9 cellular contexts compared by ENCODE assay signal in the genomic region with DNA sequence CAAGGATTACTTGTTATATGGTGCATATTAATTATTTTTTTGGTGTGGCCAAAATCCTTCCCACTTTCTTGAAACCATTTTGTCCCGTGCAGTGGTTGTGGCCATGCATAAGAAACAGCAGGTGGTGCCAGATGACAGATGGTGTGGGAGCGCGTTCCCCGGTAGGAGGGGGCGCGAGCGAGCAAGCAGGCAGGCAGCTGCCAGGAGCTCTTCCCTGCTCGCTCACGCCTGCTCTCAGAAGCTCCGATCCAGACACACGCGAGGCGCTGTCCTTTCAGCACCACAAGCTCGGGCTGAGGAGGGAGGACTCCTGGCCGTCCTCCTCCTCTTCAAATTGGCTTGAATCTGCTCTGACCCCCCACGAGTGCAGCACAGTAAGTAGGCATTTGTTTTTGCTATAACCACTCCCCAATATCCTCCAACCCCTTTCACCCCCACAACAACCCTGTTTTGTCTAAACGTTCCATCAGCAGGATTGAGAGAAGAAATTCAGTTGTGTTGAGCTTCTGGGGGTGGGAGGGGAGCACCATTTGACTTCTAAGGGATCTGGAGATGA. TPM values are rescaled to one million over a fixed set of nuclear protein-coding genes. Genes with fewer than 3 reads are reported as not detected.
DNase-seq lines count a peak whose midpoint lies in the region; ATAC-seq and TF ChIP-seq lines count a peak whose summit lies in the region.
"Had no signal": no experiment of that assay in that cellular context is flagged by ENCODE, and none has a peak within 500 bp of the region (broad histone marks: within the 10 kb centered on the region; RNA-seq: fewer than 3 reads in every experiment).

A gene (plus strand): TSS at position 237 of the 556 bp plus-strand sequence. CDS start 1,050 bp downstream, outside the sequence.

- WGBS in spleen, 5 donors = 2 to 7% (median 5%) methylated on average over 15 to 17 of the region's 17 CpGs
- 3 to 5% methylated on average over 17 of the region's 17 CpGs for WGBS in sigmoid colon, 2 donors

- peak; percentile 95 for ATAC-seq in GM21825 (IDR thresholded peaks at IDR 0.05; ENCODE audit: unreplicated experiment)

- peaks cover 19% of the 10 kb centered on the region for H3K27me3 Mint-ChIP-seq in brain

- H3K4me3 Mint-ChIP-seq in brain = peak within 1 kb of the TSS; percentile 84 to 96 (median 89)
- H3K4me3 Mint-ChIP-seq: dendritic cell treated with granulocyte-macrophage colony-stimulating factor and Interleukin-4, amounts not matched to agents 40 ng/mL and 50 ng/mL, for 4 days had no signal

- peaks cover 25% of the 10 kb centered on the region for H3K36me3 Mint-ChIP-seq in brain

- no peaks in the 10 kb centered on the region for H3F3A ChIP-seq in OCI-LY1 (ENCODE audit: insufficient read depth, low read length)

- H3K9ac ChIP-seq in Karpas-422 (ENCODE audit: low read length) (no peak within 1 kb of the TSS), OCI-LY1 (ENCODE audit: low read length) (no peak within 1 kb of the TSS)

- intact Hi-C loops in spleen (cut with DNase I; ENCODE audit: low total_unique reads) = loop anchor here (5.0 kb wide), 1 partner anchor 267 kb away; no protein-coding TSS in a partner anchor
- intact Hi-C loops in sigmoid colon (cut with DNase I) = no loop called here

- H3K27me3 ChIP-seq in Karpas-422 (ENCODE audit: low read length) (no peaks in the 10 kb centered on the region), OCI-LY1 (ENCODE audit: insufficient read depth, low read length) (no peaks in the 10 kb centered on the region), spleen (replicated peaks in 1 of 7) (peaks cover 0 to 59% (median 0%) of the 10 kb centered on the region in 7 donors), sigmoid colon (peaks cover 0 to 7% (median 0%) of the 10 kb centered on the region in 3 donors)

- DNase-seq in GM04504 (ENCODE audit: low read depth) (peak; percentile 11), Karpas-422 (peak; percentile 92), iPS DF 19.7 (ENCODE audit: low read depth, low spot score) (peak; percentile 80), spleen (no peak), sigmoid colon (no peak)

- H3K27ac ChIP-seq in Karpas-422 (ENCODE audit: low read length) = no peak within 1 kb of the TSS
- no peak within 1 kb of the TSS for H3K27ac ChIP-seq in OCI-LY1 (ENCODE audit: low read depth, low read length, poor library complexity, severe bottlenecking)
- H3K27ac ChIP-seq in spleen = no peak within 1 kb of the TSS
- no peak within 1 kb of the TSS for H3K27ac ChIP-seq in sigmoid colon

- no peaks in the 10 kb centered on the region for H3K9me3 ChIP-seq in Karpas-422 (ENCODE audit: low read length)
- H3K9me3 ChIP-seq in OCI-LY1 (ENCODE audit: low read length) = no peaks in the 10 kb centered on the region
- no peaks in the 10 kb centered on the region for H3K9me3 ChIP-seq in spleen
- no peaks in the 10 kb centered on the region for H3K9me3 ChIP-seq in sigmoid colon

- H3K4me1 ChIP-seq in Karpas-422 (ENCODE audit: low read length) (no peaks in the 10 kb centered on the region), OCI-LY1 (ENCODE audit: insufficient read depth, low read length, severe bottlenecking) (no peaks in the 10 kb centered on the region), spleen (no peaks in the 10 kb centered on the region), sigmoid colon (no peaks in the 10 kb centered on the region)

- H3K9me2 ChIP-seq in Karpas-422 (replicated peaks; ENCODE audit: insufficient read depth, low read length) (no peaks in the 10 kb centered on the region), OCI-LY1 (ENCODE audit: low read depth, low read length) (no peaks in the 10 kb centered on the region)

- H4K20me1 ChIP-seq in Karpas-422 (ENCODE audit: insufficient read depth, low read depth, low read length) (no peaks in the 10 kb centered on the region; the same call in 1 of the 2 replicates), OCI-LY1 (ENCODE audit: insufficient read depth, low read length) (no peaks in the 10 kb centered on the region)

- H3K27ac Mint-ChIP-seq in brain = peak within 1 kb of the TSS; percentile 92 to 99 (median 97)
- H3K27ac Mint-ChIP-seq: dendritic cell treated with granulocyte-macrophage colony-stimulating factor and Interleukin-4, amounts not matched to agents 40 ng/mL and 50 ng/mL, for 4 days had no signal

- H3K4me1 Mint-ChIP-seq in brain = peaks cover 56% of the 10 kb centered on the region

- no peak within 1 kb of the TSS for H3K4me2 ChIP-seq in Karpas-422 (ENCODE audit: low read depth, low read length, poor library complexity, severe bottlenecking)
- H3K4me2 ChIP-seq in OCI-LY1 (ENCODE audit: low read length) = no peak within 1 kb of the TSS

- H3K79me2 ChIP-seq in Karpas-422 (ENCODE audit: low read length) = no peaks in the 10 kb centered on the region
- H3K79me2 ChIP-seq in OCI-LY1 (ENCODE audit: insufficient read depth, low read length) = no peaks in the 10 kb centered on the region

- H3K9me3 Mint-ChIP-seq in brain = peaks cover 0 to 4% (median 0%) of the 10 kb centered on the region in 5 experiments
- H3K9me3 Mint-ChIP-seq: dendritic cell treated with granulocyte-macrophage colony-stimulating factor and Interleukin-4, amounts not matched to agents 40 ng/mL and 50 ng/mL, for 4 days had no signal

- H3K4me3 ChIP-seq in Karpas-422 (ENCODE audit: low read length) = no peak within 1 kb of the TSS
- no peak within 1 kb of the TSS for H3K4me3 ChIP-seq in OCI-LY1 (ENCODE audit: low read depth, low read length, poor library complexity, severe bottlenecking)
- H3K4me3 ChIP-seq in spleen = no peak within 1 kb of the TSS
- no peak within 1 kb of the TSS for H3K4me3 ChIP-seq in sigmoid colon

- no peaks in the 10 kb centered on the region for H3K36me3 ChIP-seq in Karpas-422 (ENCODE audit: insufficient read depth, low read length)
- no peaks in the 10 kb centered on the region for H3K36me3 ChIP-seq in OCI-LY1 (ENCODE audit: insufficient read depth, low read length)
- no peaks in the 10 kb centered on the region for H3K36me3 ChIP-seq in spleen
- no peaks in the 10 kb centered on the region for H3K36me3 ChIP-seq in sigmoid colon

- no peak for TF ChIP-seq POLR2A in spleen (IDR thresholded peaks at IDR 0.05)
- TF ChIP-seq POLR2A in sigmoid colon (IDR thresholded peaks at IDR 0.05) = no peak

- TF ChIP-seq EP300 in sigmoid colon (IDR thresholded peaks at IDR 0.05) = no peak

- TF ChIP-seq CTCF in OCI-LY1 (IDR thresholded peaks at IDR 0.05; ENCODE audit: low read length) (peak; percentile 83), brain (conservative IDR thresholded peaks at IDR 0.05) (peak; percentile 97 to 99), spleen (IDR thresholded peaks at IDR 0.05 in 8 of 11, conservative IDR thresholded peaks at IDR 0.05 in 3 of 11) (peak in 8 of 11 experiments; percentile 18 to 52 (median 32)), sigmoid colon (IDR thresholded peaks at IDR 0.05) (peak in 2 of 4 experiments; percentile 16 to 32)

- H2AFZ ChIP-seq in Karpas-422 (ENCODE audit: low read length) (no peak within 1 kb of the TSS), OCI-LY1 (ENCODE audit: low read length) (no peak within 1 kb of the TSS)

RNA-seq across cellular contexts. Expression of the gene that starts here (rescaled TPM):
- not detected in 2 replicates for total RNA-seq in Karpas-422 (2014; rRNA removed; shearing (Covaris generic); ENCODE audit: low replicate concordance)
- polyA plus RNA-seq in brain (ENCODE audit: insufficient read depth, low read depth, low replicate concordance) (32.7 TPM), spleen (not detected), sigmoid colon (1 to 10 TPM in 1 of 3 donors, not detected in 2; 4.9 TPM)
- total RNA-seq in spleen (under 1 TPM in 2 of 7 donors, not detected in 5; 0.41 to 0.60 TPM), sigmoid colon (1 to 10 TPM; 4.7 to 10.0 (median 6.5) TPM)

Comparison
In these comparisons a context has a peak if more than half of its experiments do, and no peak if none do; other contexts are left out.
1. Peak in DNase-seq in Karpas-422; RNA of the gene not detected or under 1 TPM.
2. DNase-seq: peak in GM04504 (single experiment) and iPS DF 19.7 (single experiment); none in spleen (single experiment) and sigmoid colon (single experiment).